ENCODE assay signal across 12 cellular contexts in genomic region chr13:27371932-27372331, GRCh38.
"Had no signal": no experiment of that assay in that cellular context is flagged by ENCODE, and none has a peak within 500 bp of the region (broad histone marks: within the 10 kb centered on the region; RNA-seq: fewer than 3 reads in every experiment).

No MANE protein-coding gene starts in this region.

- H3K4me3 Mint-ChIP-seq: activated B cell treated with CpG ODN at 0.5 μM for 24 hours; activated naive CD8-positive, alpha-beta T cell treated with anti-CD3 and anti-CD28 coated beads, Interleukin-2, amount 10 ng/mL, durations not matched to agents 7 days and 5 days; central memory CD8-positive, alpha-beta T cell; naive thymus-derived CD4-positive, alpha-beta T cell had no signal

- H3K9me3 ChIP-seq: esophagus muscularis mucosa had no signal

- H3K9ac ChIP-seq: parathyroid adenoma had no signal

- H3K79me2 ChIP-seq: parathyroid adenoma had no signal

- DNase-seq: activated B cell treated with CpG ODN at 0.5 μM for 24 hours; activated CD4-positive, alpha-beta T cell treated with anti-CD3 and anti-CD28 coated beads for 48 hours; activated CD8-positive, alpha-beta memory T cell treated with anti-CD3 and anti-CD28 coated beads, Interleukin-2, amount 50 U/mL, for 48 hours; activated naive CD8-positive, alpha-beta T cell treated with anti-CD3 and anti-CD28 coated beads, Interleukin-2, amount 10 ng/mL, durations not matched to agents 7 days and 5 days; brain microvascular endothelial cell; hippocampal formation; naive thymus-derived CD4-positive, alpha-beta T cell; stimulated activated CD4-positive, alpha-beta T cell treated with anti-CD3 and anti-CD28 coated beads, Interleukin-2, amount 100 ng/mL, for 24 hours had no signal

- H3K36me3 Mint-ChIP-seq: activated naive CD8-positive, alpha-beta T cell treated with anti-CD3 and anti-CD28 coated beads, Interleukin-2, amount 10 ng/mL, durations not matched to agents 7 days and 5 days; naive thymus-derived CD4-positive, alpha-beta T cell had no signal

- H3K4me3 ChIP-seq: coronary artery, esophagus muscularis mucosa had no signal

- H2AFZ ChIP-seq: parathyroid adenoma had no signal

- H3K27ac ChIP-seq: brain microvascular endothelial cell, coronary artery, esophagus muscularis mucosa, parathyroid adenoma had no signal

- H3K36me3 ChIP-seq: brain microvascular endothelial cell, esophagus muscularis mucosa had no signal

- H3K4me1 ChIP-seq: parathyroid adenoma had no signal

- H3K9me3 Mint-ChIP-seq: activated B cell treated with CpG ODN at 0.5 μM for 24 hours; activated naive CD8-positive, alpha-beta T cell treated with anti-CD3 and anti-CD28 coated beads, Interleukin-2, amount 10 ng/mL, durations not matched to agents 7 days and 5 days; central memory CD8-positive, alpha-beta T cell had no signal

- H3K27ac Mint-ChIP-seq: activated B cell treated with CpG ODN at 0.5 μM for 24 hours; activated naive CD8-positive, alpha-beta T cell treated with anti-CD3 and anti-CD28 coated beads, Interleukin-2, amount 10 ng/mL, durations not matched to agents 7 days and 5 days; naive thymus-derived CD4-positive, alpha-beta T cell had no signal
